1 cellular context compared by ENCODE assay signal in the genomic region with DNA sequence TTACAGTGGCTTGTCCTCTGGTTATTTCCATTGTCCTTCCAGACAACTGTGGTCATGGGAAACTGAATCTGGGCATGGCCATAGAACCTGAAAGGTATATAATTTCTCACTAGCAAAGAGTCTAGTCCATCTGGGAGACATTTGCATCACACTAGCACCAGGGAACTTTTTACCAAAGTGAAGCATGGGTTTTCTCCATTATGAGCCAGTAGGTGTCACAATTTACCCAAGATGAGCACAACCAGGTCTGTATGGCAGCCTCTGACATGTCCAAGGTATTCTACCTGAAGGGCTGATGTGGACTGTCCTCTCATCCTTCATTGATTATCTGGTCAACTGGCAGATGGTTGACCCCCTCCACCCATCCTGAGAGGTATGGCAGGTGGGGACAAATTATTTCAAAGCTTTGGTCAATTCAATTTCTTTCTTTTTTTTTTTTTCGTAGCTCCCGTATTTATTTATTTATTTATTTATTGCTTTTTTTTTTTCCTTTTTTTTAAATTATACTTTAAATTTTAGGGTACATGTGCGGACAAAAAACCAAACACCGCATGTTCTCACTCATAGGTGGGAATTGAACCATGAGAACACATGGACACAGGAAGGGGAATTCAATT.
TF ChIP-seq lines count a peak whose summit lies in the region.

No MANE protein-coding gene starts in this region.

TF ChIP-seq in Ishikawa, 13 proteins besides CTCF, POLR2A, EP300 and RAD21 (continued from another document):
- TF ChIP-seq MAX (IDR thresholded peaks at IDR 0.05) (no peak), YY1 (IDR thresholded peaks at IDR 0.05; ENCODE audit: low read depth) (no peak), NFIC (IDR thresholded peaks at IDR 0.05) (no peak)
